Comparison of ENCODE assay signal across 2 cellular contexts in the genomic region with DNA sequence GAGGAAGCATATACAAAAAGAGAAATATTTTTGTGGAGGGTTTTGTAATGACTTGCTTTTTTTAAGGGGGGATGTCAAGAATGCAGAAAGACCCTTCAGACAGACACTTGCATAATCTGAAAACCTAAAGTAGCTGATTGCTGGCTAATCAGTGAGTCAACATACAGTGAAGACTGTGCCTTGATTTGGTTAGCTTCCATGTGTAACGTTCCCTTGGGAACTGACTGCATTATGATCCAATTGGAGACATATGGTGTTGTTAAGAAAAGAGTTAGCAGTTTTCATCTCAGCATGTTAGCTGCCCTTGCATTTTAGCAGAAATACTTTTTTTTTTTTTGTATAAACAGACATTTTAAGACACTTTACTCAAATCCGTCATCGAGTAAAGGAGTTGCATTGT.
TF ChIP-seq lines count a peak whose summit lies in the region.

No MANE protein-coding gene starts in this region.

TF ChIP-seq in IMR-90, 13 proteins besides CTCF, POLR2A, EP300 and RAD21:
- TF ChIP-seq, protein P1, sequence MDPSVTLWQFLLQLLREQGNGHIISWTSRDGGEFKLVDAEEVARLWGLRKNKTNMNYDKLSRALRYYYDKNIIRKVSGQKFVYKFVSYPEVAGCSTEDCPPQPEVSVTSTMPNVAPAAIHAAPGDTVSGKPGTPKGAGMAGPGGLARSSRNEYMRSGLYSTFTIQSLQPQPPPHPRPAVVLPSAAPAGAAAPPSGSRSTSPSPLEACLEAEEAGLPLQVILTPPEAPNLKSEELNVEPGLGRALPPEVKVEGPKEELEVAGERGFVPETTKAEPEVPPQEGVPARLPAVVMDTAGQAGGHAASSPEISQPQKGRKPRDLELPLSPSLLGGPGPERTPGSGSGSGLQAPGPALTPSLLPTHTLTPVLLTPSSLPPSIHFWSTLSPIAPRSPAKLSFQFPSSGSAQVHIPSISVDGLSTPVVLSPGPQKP (IDR thresholded peaks at IDR 0.05; ENCODE audit: borderline replicate concordance, low read depth, low read length): no peak
- peak; percentile 67 for TF ChIP-seq CEBPB (IDR thresholded peaks at IDR 0.05; ENCODE audit: low read depth, low read length)

TF ChIP-seq in SK-N-SH, 30 proteins besides CTCF, POLR2A, EP300 and RAD21:
- TF ChIP-seq GABPA (IDR thresholded peaks at IDR 0.05; ENCODE audit: low read depth): no peak
- no peak for TF ChIP-seq GATA2 (CRISPR knock-in tag; IDR thresholded peaks at IDR 0.05)
- TF ChIP-seq YY1 (IDR thresholded peaks at IDR 0.05; ENCODE audit: low read depth): no peak
- no peak for TF ChIP-seq CHD2 (IDR thresholded peaks at IDR 0.05; ENCODE audit: low read length, partially characterized antibody)
- TF ChIP-seq ELF1 (IDR thresholded peaks at IDR 0.05): no peak
- TF ChIP-seq, protein P2, sequence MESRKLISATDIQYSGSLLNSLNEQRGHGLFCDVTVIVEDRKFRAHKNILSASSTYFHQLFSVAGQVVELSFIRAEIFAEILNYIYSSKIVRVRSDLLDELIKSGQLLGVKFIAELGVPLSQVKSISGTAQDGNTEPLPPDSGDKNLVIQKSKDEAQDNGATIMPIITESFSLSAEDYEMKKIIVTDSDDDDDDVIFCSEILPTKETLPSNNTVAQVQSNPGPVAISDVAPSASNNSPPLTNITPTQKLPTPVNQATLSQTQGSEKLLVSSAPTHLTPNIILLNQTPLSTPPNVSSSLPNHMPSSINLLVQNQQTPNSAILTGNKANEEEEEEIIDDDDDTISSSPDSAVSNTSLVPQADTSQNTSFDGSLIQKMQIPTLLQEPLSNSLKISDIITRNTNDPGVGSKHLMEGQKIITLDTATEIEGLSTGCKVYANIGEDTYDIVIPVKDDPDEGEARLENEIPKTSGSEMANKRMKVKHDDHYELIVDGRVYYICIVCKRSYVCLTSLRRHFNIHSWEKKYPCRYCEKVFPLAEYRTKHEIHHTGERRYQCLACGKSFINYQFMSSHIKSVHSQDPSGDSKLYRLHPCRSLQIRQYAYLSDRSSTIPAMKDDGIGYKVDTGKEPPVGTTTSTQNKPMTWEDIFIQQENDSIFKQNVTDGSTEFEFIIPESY (IDR thresholded peaks at IDR 0.05; ENCODE audit: borderline replicate concordance, low read depth): no peak
- TF ChIP-seq NRF1 (IDR thresholded peaks at IDR 0.05; ENCODE audit: low read depth, low read length): no peak
- peak; percentile 19; the same call in 1 of the 2 replicates for TF ChIP-seq MXI1 (IDR thresholded peaks at IDR 0.05; ENCODE audit: low read depth, low read length)
- TF ChIP-seq, protein P3, sequence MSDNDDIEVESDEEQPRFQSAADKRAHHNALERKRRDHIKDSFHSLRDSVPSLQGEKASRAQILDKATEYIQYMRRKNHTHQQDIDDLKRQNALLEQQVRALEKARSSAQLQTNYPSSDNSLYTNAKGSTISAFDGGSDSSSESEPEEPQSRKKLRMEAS (IDR thresholded peaks at IDR 0.05; ENCODE audit: low read depth): no peak
- 0 out of 2 replicates have a peak, but pooled peaks have one; percentile 18 for TF ChIP-seq TAF1 (IDR thresholded peaks at IDR 0.05; ENCODE audit: borderline replicate concordance, low read depth, low read length)
- peak; percentile 60 for TF ChIP-seq TCF12 (IDR thresholded peaks at IDR 0.05)
- no peak for TF ChIP-seq FOXM1 (IDR thresholded peaks at IDR 0.05; ENCODE audit: low read depth)
- TF ChIP-seq, protein P4, sequence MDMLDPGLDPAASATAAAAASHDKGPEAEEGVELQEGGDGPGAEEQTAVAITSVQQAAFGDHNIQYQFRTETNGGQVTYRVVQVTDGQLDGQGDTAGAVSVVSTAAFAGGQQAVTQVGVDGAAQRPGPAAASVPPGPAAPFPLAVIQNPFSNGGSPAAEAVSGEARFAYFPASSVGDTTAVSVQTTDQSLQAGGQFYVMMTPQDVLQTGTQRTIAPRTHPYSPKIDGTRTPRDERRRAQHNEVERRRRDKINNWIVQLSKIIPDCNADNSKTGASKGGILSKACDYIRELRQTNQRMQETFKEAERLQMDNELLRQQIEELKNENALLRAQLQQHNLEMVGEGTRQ (IDR thresholded peaks at IDR 0.05; ENCODE audit: borderline replicate concordance, low read depth, low read length): no peak
- TF ChIP-seq FOXJ3 (CRISPR knock-in tag; IDR thresholded peaks at IDR 0.05): no peak
- no peak for TF ChIP-seq RCOR1 (IDR thresholded peaks at IDR 0.05; ENCODE audit: low read length)
